1 cellular context compared by ENCODE assay signal in the genomic region with DNA sequence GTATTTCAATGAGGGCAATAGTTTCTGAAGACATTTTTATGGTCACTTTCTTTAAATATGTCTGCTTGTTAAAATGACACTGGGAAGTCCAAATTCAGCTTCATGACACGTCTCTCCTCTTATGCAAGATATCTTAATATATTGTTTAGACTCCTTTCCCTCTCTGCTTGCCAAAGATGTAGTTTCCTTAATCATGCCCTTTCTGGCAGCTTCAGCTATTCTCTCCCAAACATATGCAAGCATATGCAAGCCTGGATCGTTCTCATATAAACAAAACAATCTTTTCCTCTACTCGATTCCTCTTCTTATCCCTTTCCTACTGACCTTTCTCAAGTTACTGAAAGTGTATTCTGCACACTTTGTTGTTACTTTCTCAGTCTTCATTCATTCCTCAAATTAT.
TF ChIP-seq lines count a peak whose summit lies in the region.

No MANE protein-coding gene starts in this region.

TF ChIP-seq in SK-N-SH, 30 proteins besides CTCF, POLR2A, EP300 and RAD21:
- no peak for TF ChIP-seq FOXJ3 (CRISPR knock-in tag; IDR thresholded peaks at IDR 0.05)
- no peak for TF ChIP-seq FOSL2 (IDR thresholded peaks at IDR 0.05; ENCODE audit: borderline replicate concordance, low read depth)
- no peak for TF ChIP-seq JUND (IDR thresholded peaks at IDR 0.05)
- TF ChIP-seq, protein P1, sequence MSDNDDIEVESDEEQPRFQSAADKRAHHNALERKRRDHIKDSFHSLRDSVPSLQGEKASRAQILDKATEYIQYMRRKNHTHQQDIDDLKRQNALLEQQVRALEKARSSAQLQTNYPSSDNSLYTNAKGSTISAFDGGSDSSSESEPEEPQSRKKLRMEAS (IDR thresholded peaks at IDR 0.05; ENCODE audit: low read depth): no peak
- no peak for TF ChIP-seq NFIC (IDR thresholded peaks at IDR 0.05; ENCODE audit: borderline replicate concordance)
- no peak for TF ChIP-seq TCF12 (IDR thresholded peaks at IDR 0.05)
- TF ChIP-seq, protein P2, sequence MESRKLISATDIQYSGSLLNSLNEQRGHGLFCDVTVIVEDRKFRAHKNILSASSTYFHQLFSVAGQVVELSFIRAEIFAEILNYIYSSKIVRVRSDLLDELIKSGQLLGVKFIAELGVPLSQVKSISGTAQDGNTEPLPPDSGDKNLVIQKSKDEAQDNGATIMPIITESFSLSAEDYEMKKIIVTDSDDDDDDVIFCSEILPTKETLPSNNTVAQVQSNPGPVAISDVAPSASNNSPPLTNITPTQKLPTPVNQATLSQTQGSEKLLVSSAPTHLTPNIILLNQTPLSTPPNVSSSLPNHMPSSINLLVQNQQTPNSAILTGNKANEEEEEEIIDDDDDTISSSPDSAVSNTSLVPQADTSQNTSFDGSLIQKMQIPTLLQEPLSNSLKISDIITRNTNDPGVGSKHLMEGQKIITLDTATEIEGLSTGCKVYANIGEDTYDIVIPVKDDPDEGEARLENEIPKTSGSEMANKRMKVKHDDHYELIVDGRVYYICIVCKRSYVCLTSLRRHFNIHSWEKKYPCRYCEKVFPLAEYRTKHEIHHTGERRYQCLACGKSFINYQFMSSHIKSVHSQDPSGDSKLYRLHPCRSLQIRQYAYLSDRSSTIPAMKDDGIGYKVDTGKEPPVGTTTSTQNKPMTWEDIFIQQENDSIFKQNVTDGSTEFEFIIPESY (IDR thresholded peaks at IDR 0.05; ENCODE audit: borderline replicate concordance, low read depth): no peak
- TF ChIP-seq CHD2 (IDR thresholded peaks at IDR 0.05; ENCODE audit: low read length, partially characterized antibody): no peak
- TF ChIP-seq, protein P3, sequence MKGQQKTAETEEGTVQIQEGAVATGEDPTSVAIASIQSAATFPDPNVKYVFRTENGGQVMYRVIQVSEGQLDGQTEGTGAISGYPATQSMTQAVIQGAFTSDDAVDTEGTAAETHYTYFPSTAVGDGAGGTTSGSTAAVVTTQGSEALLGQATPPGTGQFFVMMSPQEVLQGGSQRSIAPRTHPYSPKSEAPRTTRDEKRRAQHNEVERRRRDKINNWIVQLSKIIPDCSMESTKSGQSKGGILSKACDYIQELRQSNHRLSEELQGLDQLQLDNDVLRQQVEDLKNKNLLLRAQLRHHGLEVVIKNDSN (IDR thresholded peaks at IDR 0.05; ENCODE audit: borderline replicate concordance, low read depth): no peak
- TF ChIP-seq RCOR1 (IDR thresholded peaks at IDR 0.05; ENCODE audit: low read length): no peak
- TF ChIP-seq SIN3A (IDR thresholded peaks at IDR 0.05; ENCODE audit: borderline replicate concordance, low read depth, low read length): no peak
- TF ChIP-seq, protein P4, sequence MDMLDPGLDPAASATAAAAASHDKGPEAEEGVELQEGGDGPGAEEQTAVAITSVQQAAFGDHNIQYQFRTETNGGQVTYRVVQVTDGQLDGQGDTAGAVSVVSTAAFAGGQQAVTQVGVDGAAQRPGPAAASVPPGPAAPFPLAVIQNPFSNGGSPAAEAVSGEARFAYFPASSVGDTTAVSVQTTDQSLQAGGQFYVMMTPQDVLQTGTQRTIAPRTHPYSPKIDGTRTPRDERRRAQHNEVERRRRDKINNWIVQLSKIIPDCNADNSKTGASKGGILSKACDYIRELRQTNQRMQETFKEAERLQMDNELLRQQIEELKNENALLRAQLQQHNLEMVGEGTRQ (IDR thresholded peaks at IDR 0.05; ENCODE audit: borderline replicate concordance, low read depth, low read length): no peak
- no peak for TF ChIP-seq TAF1 (IDR thresholded peaks at IDR 0.05; ENCODE audit: borderline replicate concordance, low read depth, low read length)
